Comparison of ENCODE assay signal across 24 cellular contexts in genomic region chr11:109986488-109986887, GRCh38.
"Had no signal": no experiment of that assay in that cellular context is flagged by ENCODE, and none has a peak within 500 bp of the region (broad histone marks: within the 10 kb centered on the region; RNA-seq: fewer than 3 reads in every experiment).

No MANE protein-coding gene starts in this region.

- FAIRE-seq: endometrium, islet of Langerhans had no signal

- H3K36me3 Mint-ChIP-seq: activated naive CD4-positive, alpha-beta T cell treated with anti-CD3 and anti-CD28 coated beads, Interleukin-2, amount 50 U/mL, for 24 hours; brain; natural killer cell treated with Interleukin-12 subunit alpha and Interleukin-12 subunit beta and Interleukin-15 and Interleukin-18, amount 100 ng/mL, for 72 hours had no signal

- H3K9me3 Mint-ChIP-seq: activated naive CD4-positive, alpha-beta T cell treated with anti-CD3 and anti-CD28 coated beads, Interleukin-2, amount 50 U/mL, for 24 hours; brain; natural killer cell treated with Interleukin-12 subunit alpha and Interleukin-12 subunit beta and Interleukin-15 and Interleukin-18, amount 100 ng/mL, for 72 hours had no signal

- H3K27ac Mint-ChIP-seq: activated CD8-positive, alpha-beta memory T cell treated with anti-CD3 and anti-CD28 coated beads, Interleukin-2, amount 10 ng/mL, durations not matched to agents 7 days and 5 days; activated CD8-positive, alpha-beta T cell treated with anti-CD3 and anti-CD28 coated beads, Interleukin-2, amount 10 ng/mL, durations not matched to agents 7 days and 5 days; activated naive CD4-positive, alpha-beta T cell treated with anti-CD3 and anti-CD28 coated beads, Interleukin-2, amount 50 U/mL, for 24 hours; brain had no signal

- H3K27me3 Mint-ChIP-seq: brain had no signal

- H3K4me3 Mint-ChIP-seq: activated CD8-positive, alpha-beta memory T cell treated with anti-CD3 and anti-CD28 coated beads, Interleukin-2, amount 10 ng/mL, durations not matched to agents 7 days and 5 days; activated CD8-positive, alpha-beta T cell treated with anti-CD3 and anti-CD28 coated beads, Interleukin-2, amount 10 ng/mL, durations not matched to agents 7 days and 5 days; activated naive CD4-positive, alpha-beta T cell treated with anti-CD3 and anti-CD28 coated beads, Interleukin-2, amount 50 U/mL, for 24 hours; brain had no signal

- H3K4me1 Mint-ChIP-seq: activated naive CD4-positive, alpha-beta T cell treated with anti-CD3 and anti-CD28 coated beads, Interleukin-2, amount 50 U/mL, for 24 hours had no signal

- DNase-seq: activated CD4-positive, alpha-beta T cell treated with anti-CD3 and anti-CD28 coated beads, Interleukin-2, amount 50 U/mL, for 1 hour; activated CD4-positive, CD25-positive, alpha-beta regulatory T cell; activated CD8-positive, alpha-beta memory T cell treated with anti-CD3 and anti-CD28 coated beads, Interleukin-2, amount 10 ng/mL, durations not matched to agents 7 days and 5 days; activated CD8-positive, alpha-beta T cell treated with anti-CD3 and anti-CD28 coated beads, Interleukin-2, amount 10 ng/mL, durations not matched to agents 7 days and 5 days; cerebellar nuclear complex; colonic mucosa; effector CD8-positive, alpha-beta T cell; esophagus squamous epithelium; gastrocnemius medialis; glutamatergic neuron; left ventricle myocardium inferior; mucosa of descending colon; posterior cingulate gyrus; right cardiac atrium; stimulated activated CD4-positive, alpha-beta T cell treated with anti-CD3 and anti-CD28 coated beads, Interleukin-15, amount 100 ng/mL, for 24 hours; stimulated activated CD4-positive, alpha-beta T cell treated with anti-CD3 and anti-CD28 coated beads, Interleukin-2, amount 100 ng/mL, for 24 hours; stimulated activated naive CD4-positive, alpha-beta T cell; testis; transverse colon had no signal

- ATAC-seq: activated CD8-positive, alpha-beta memory T cell treated with anti-CD3 and anti-CD28 coated beads, Interleukin-2, amount 10 ng/mL, durations not matched to agents 7 days and 5 days; activated CD8-positive, alpha-beta T cell treated with anti-CD3 and anti-CD28 coated beads, Interleukin-2, amount 10 ng/mL, durations not matched to agents 7 days and 5 days; gastrocnemius medialis; mucosa of descending colon; natural killer cell treated with Interleukin-12 subunit alpha and Interleukin-12 subunit beta and Interleukin-15 and Interleukin-18, amount 100 ng/mL, for 72 hours; right cardiac atrium had no signal
